Comparison of ENCODE assay signal across 1 cellular context in genomic region chr11:947744-948143, GRCh38.
TF ChIP-seq lines count a peak whose summit lies in the region.

No MANE protein-coding gene starts in this region.

TF ChIP-seq in WTC11, 78 proteins besides CTCF, POLR2A, EP300 and RAD21 (continued from another document):
- TF ChIP-seq, protein P1, sequence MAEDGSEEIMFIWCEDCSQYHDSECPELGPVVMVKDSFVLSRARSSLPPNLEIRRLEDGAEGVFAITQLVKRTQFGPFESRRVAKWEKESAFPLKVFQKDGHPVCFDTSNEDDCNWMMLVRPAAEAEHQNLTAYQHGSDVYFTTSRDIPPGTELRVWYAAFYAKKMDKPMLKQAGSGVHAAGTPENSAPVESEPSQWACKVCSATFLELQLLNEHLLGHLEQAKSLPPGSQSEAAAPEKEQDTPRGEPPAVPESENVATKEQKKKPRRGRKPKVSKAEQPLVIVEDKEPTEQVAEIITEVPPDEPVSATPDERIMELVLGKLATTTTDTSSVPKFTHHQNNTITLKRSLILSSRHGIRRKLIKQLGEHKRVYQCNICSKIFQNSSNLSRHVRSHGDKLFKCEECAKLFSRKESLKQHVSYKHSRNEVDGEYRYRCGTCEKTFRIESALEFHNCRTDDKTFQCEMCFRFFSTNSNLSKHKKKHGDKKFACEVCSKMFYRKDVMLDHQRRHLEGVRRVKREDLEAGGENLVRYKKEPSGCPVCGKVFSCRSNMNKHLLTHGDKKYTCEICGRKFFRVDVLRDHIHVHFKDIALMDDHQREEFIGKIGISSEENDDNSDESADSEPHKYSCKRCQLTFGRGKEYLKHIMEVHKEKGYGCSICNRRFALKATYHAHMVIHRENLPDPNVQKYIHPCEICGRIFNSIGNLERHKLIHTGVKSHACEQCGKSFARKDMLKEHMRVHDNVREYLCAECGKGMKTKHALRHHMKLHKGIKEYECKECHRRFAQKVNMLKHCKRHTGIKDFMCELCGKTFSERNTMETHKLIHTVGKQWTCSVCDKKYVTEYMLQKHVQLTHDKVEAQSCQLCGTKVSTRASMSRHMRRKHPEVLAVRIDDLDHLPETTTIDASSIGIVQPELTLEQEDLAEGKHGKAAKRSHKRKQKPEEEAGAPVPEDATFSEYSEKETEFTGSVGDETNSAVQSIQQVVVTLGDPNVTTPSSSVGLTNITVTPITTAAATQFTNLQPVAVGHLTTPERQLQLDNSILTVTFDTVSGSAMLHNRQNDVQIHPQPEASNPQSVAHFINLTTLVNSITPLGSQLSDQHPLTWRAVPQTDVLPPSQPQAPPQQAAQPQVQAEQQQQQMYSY (CRISPR knock-in tag; IDR thresholded peaks at IDR 0.05): no peak
